Comparison of ENCODE assay signal across 10 cellular contexts in the genomic region with DNA sequence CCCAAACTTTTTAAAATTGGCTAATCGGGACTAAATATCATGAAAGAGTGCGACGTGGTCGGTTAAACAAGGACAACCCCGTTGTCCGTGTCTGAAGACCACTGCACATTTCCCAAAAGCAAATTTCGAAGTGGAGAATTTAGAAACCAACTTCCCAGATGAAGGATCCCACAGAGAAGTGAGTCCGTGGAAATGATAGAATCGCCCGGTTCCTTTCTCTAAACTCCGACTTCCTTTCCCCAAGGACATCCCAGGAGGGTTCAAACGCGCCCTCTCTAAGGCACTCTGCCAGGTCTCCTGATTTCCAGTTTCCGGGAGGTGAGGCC. TPM values are rescaled to one million over a fixed set of nuclear protein-coding genes. Genes with fewer than 3 reads are reported as not detected.
A peak's percentile ranks its signal among the peaks of the same experiment; 100 is the strongest.
DNase-seq lines count a peak whose midpoint lies in the region; ATAC-seq, FAIRE-seq and TF ChIP-seq lines count a peak whose summit lies in the region.
"Had no signal": no experiment of that assay in that cellular context is flagged by ENCODE, and none has a peak within 500 bp of the region (broad histone marks: within the 10 kb centered on the region; RNA-seq: fewer than 3 reads in every experiment).

No MANE protein-coding gene starts in this region.

- H3K4me1 Mint-ChIP-seq in astrocyte (ENCODE audit: low read depth, unreplicated experiment) (peaks cover 13% of the 10 kb centered on the region), type B pancreatic cell (ENCODE audit: unreplicated experiment) (peaks cover 21% of the 10 kb centered on the region), chondrocyte (ENCODE audit: low read depth) (peaks cover 23% of the 10 kb centered on the region)

- peaks cover 33% of the 10 kb centered on the region for H4K20me1 ChIP-seq in astrocyte (ENCODE audit: insufficient read depth, low read length)

- intact Hi-C loops in heart left ventricle (cut with DNase I) (loop anchor here in 5 of 10 donors (5.0 to 10.0 kb wide), 7 partner anchors 170 to 460 kb away; a partner anchor contains a TSS), left ventricle myocardium superior (cut with micrococcal nuclease) (no loop called here)

- H3K4me3 Mint-ChIP-seq in astrocyte (ENCODE audit: unreplicated experiment) (no peak overlapping the region), type B pancreatic cell (peak overlapping the region; percentile 92), chondrocyte (ENCODE audit: unreplicated experiment) (no peak overlapping the region)

- H3K9me3 Mint-ChIP-seq in astrocyte (ENCODE audit: unreplicated experiment) (no peaks in the 10 kb centered on the region), type B pancreatic cell (no peaks in the 10 kb centered on the region), chondrocyte (ENCODE audit: low read depth) (no peaks in the 10 kb centered on the region)

- H3K36me3 Mint-ChIP-seq in astrocyte (ENCODE audit: low read depth, unreplicated experiment) (no peaks in the 10 kb centered on the region), type B pancreatic cell (no peaks in the 10 kb centered on the region), chondrocyte (ENCODE audit: low read depth) (peaks cover 1% of the 10 kb centered on the region)

- no peak for FAIRE-seq in astrocyte (lab: Jason Lieb, UNC)

- H3K4me3 ChIP-seq in heart left ventricle (peak overlapping the region in 10 of 12 donors; percentile 60 to 96 (median 88)), astrocyte (ENCODE audit: insufficient read depth, low read depth, low read length) (peak overlapping the region; percentile 41), mononuclear cell (ENCODE audit: low read length) (peak overlapping the region; percentile 45)

- H2AFZ ChIP-seq in astrocyte (ENCODE audit: low read depth, low read length) = no peak overlapping the region

- H3K9me3 ChIP-seq in heart left ventricle = no peaks in the 10 kb centered on the region
- no peaks in the 10 kb centered on the region for H3K9me3 ChIP-seq in astrocyte (ENCODE audit: insufficient read depth, low read depth, low read length)
- H3K9me3 ChIP-seq in mononuclear cell (ENCODE audit: low read depth, low read length) = no peaks in the 10 kb centered on the region

- TF ChIP-seq CTCF in heart left ventricle (IDR thresholded peaks at IDR 0.05) (no peak), astrocyte (IDR thresholded peaks at IDR 0.05; ENCODE audit: insufficient read depth, low read depth, low read length) (no peak), type B pancreatic cell (conservative IDR thresholded peaks at IDR 0.05) (no peak), chondrocyte (IDR thresholded peaks at IDR 0.05) (no peak)

- peak overlapping the region; percentile 85 for H3K4me2 ChIP-seq in astrocyte (ENCODE audit: low read length)

- no peak for TF ChIP-seq POLR2A in heart left ventricle (IDR thresholded peaks at IDR 0.05)

- H3K27me3 ChIP-seq in heart left ventricle = peaks cover 0 to 25% (median 0%) of the 10 kb centered on the region in 9 donors
- H3K27me3 ChIP-seq in astrocyte (ENCODE audit: insufficient read depth, low read length) = peaks cover 22% of the 10 kb centered on the region
- H3K27me3 ChIP-seq in mononuclear cell (ENCODE audit: insufficient read depth, low read length) = peaks cover 15% of the 10 kb centered on the region

- ATAC-seq in heart left ventricle (no peak), left ventricle myocardium superior (no peak), HG03565 (IDR thresholded peaks at IDR 0.05; ENCODE audit: unreplicated experiment) (no peak)

- WGBS in heart left ventricle, 4 donors = 45 to 62% (median 51%) methylated on average over 14 of the region's 14 CpGs

- H3K79me2 ChIP-seq in astrocyte (ENCODE audit: insufficient read depth, low read length) = no peaks in the 10 kb centered on the region

- peaks cover 14 to 80% (median 62%) of the 10 kb centered on the region in 12 donors for H3K4me1 ChIP-seq in heart left ventricle
- H3K4me1 ChIP-seq in astrocyte (ENCODE audit: insufficient read depth, low read length) = peaks cover 30% of the 10 kb centered on the region
- H3K4me1 ChIP-seq in mononuclear cell (ENCODE audit: insufficient read depth, low read length) = peaks cover 39% of the 10 kb centered on the region

- DNase-seq in heart left ventricle = no peak
- no peak for DNase-seq in left ventricle myocardium superior
- DNase-seq in astrocyte (ENCODE audit: low read depth) = no peak
- DNase-seq in type B pancreatic cell (ENCODE audit: extremely low spot score, unreplicated experiment) = no peak
- DNase-seq in chondrocyte (ENCODE audit: low spot score) = no peak
- DNase-seq in NCI-H2196 treated with DMSO at 0.1 percent for 48 hours (lab: John Stamatoyannopoulos, UW; ENCODE audit: unreplicated experiment) = no peak
- DNase-seq: caudate nucleus, HCEC 1CT had no signal

- H3K27me3 Mint-ChIP-seq in astrocyte (ENCODE audit: low read depth, unreplicated experiment) = peaks cover 9% of the 10 kb centered on the region
- H3K27me3 Mint-ChIP-seq in type B pancreatic cell = peaks cover 26% of the 10 kb centered on the region
- H3K27me3 Mint-ChIP-seq in chondrocyte (ENCODE audit: low read depth) = peaks cover 4% of the 10 kb centered on the region

- H3K36me3 ChIP-seq in heart left ventricle = peaks cover 0 to 18% (median 1%) of the 10 kb centered on the region in 9 donors
- H3K36me3 ChIP-seq in astrocyte (ENCODE audit: insufficient read depth, low read length) = no peaks in the 10 kb centered on the region

- no peak overlapping the region for H3K9ac ChIP-seq in astrocyte (ENCODE audit: low read length)

- H3K27ac Mint-ChIP-seq in astrocyte (ENCODE audit: unreplicated experiment) (no peak overlapping the region), type B pancreatic cell (peak overlapping the region; percentile 94), chondrocyte (ENCODE audit: unreplicated experiment) (no peak overlapping the region)

- peak overlapping the region in 7 of 12 donors; percentile 1 to 99 (median 86) for H3K27ac ChIP-seq in heart left ventricle
- no peak overlapping the region for H3K27ac ChIP-seq in astrocyte (ENCODE audit: low read depth, low read length)

RNA-seq across cellular contexts. Expression of a gene that starts 1.2 kb away (rescaled TPM):
- 10 to 100 TPM; 24.2 to 84.7 (median 60.9) TPM for total RNA-seq in heart left ventricle
- 10 to 100 TPM; 22.1 to 45.3 TPM for polyA plus RNA-seq in heart left ventricle
- 62.2 TPM for total RNA-seq in left ventricle myocardium superior
- 14.8 and 15.4 TPM in 2 replicates for total RNA-seq in astrocyte
- total RNA-seq in mononuclear cell = 0.10 TPM
- 33.2 and 46.3 TPM in 2 replicates for total RNA-seq in type B pancreatic cell (ENCODE audit: low replicate concordance)
- 5.9 to 12.0 TPM (median 11.2 TPM) in 3 replicates for total RNA-seq in chondrocyte

RNA-seq across cellular contexts. Expression of a gene that starts 23.1 kb away (rescaled TPM):
- total RNA-seq in heart left ventricle (10 to 100 TPM; 20.3 to 61.9 (median 34.4) TPM), left ventricle myocardium superior (28.3 TPM), astrocyte (91.3 and 100.0 TPM in 2 replicates), mononuclear cell (20.4 TPM), type B pancreatic cell (ENCODE audit: low replicate concordance) (39.7 and 42.9 TPM in 2 replicates), chondrocyte (37.9 to 46.0 TPM (median 41.5 TPM) in 3 replicates)
- 10 to 100 TPM; 25.5 to 60.7 TPM for polyA plus RNA-seq in heart left ventricle

RNA-seq across cellular contexts. Expression of a gene that starts 23.8 kb away (rescaled TPM):
- total RNA-seq in heart left ventricle (10 to 100 TPM in 1 of 9 donors, 1 to 10 TPM in 8; 6.8 to 10.5 (median 8.6) TPM), left ventricle myocardium superior (9.2 TPM), astrocyte (11.2 and 11.5 TPM in 2 replicates), mononuclear cell (5.7 TPM), type B pancreatic cell (ENCODE audit: low replicate concordance) (13.7 and 14.2 TPM in 2 replicates), chondrocyte (9.2 to 12.0 TPM (median 11.9 TPM) in 3 replicates)
- polyA plus RNA-seq in heart left ventricle = 1 to 10 TPM; 5.6 to 5.8 TPM

RNA-seq across cellular contexts. Expression of a gene that starts 53.4 kb away (rescaled TPM):
- total RNA-seq in heart left ventricle = not detected
- polyA plus RNA-seq in heart left ventricle = not detected
- not detected for total RNA-seq in left ventricle myocardium superior
- total RNA-seq in astrocyte = not detected in 2 replicates
- not detected for total RNA-seq in mononuclear cell
- 0.19 and 2.3 TPM in 2 replicates for total RNA-seq in type B pancreatic cell (ENCODE audit: low replicate concordance)
- not detected in 3 replicates for total RNA-seq in chondrocyte
